1 cellular context compared by ENCODE assay signal in genomic region chr9:126556560-126557250, GRCh38.
TF ChIP-seq lines count a peak whose summit lies in the region.

No MANE protein-coding gene starts in this region.

TF ChIP-seq in GM23338, 12 proteins besides CTCF, POLR2A, EP300 and RAD21 (continued from another document):
- TF ChIP-seq, protein P1, sequence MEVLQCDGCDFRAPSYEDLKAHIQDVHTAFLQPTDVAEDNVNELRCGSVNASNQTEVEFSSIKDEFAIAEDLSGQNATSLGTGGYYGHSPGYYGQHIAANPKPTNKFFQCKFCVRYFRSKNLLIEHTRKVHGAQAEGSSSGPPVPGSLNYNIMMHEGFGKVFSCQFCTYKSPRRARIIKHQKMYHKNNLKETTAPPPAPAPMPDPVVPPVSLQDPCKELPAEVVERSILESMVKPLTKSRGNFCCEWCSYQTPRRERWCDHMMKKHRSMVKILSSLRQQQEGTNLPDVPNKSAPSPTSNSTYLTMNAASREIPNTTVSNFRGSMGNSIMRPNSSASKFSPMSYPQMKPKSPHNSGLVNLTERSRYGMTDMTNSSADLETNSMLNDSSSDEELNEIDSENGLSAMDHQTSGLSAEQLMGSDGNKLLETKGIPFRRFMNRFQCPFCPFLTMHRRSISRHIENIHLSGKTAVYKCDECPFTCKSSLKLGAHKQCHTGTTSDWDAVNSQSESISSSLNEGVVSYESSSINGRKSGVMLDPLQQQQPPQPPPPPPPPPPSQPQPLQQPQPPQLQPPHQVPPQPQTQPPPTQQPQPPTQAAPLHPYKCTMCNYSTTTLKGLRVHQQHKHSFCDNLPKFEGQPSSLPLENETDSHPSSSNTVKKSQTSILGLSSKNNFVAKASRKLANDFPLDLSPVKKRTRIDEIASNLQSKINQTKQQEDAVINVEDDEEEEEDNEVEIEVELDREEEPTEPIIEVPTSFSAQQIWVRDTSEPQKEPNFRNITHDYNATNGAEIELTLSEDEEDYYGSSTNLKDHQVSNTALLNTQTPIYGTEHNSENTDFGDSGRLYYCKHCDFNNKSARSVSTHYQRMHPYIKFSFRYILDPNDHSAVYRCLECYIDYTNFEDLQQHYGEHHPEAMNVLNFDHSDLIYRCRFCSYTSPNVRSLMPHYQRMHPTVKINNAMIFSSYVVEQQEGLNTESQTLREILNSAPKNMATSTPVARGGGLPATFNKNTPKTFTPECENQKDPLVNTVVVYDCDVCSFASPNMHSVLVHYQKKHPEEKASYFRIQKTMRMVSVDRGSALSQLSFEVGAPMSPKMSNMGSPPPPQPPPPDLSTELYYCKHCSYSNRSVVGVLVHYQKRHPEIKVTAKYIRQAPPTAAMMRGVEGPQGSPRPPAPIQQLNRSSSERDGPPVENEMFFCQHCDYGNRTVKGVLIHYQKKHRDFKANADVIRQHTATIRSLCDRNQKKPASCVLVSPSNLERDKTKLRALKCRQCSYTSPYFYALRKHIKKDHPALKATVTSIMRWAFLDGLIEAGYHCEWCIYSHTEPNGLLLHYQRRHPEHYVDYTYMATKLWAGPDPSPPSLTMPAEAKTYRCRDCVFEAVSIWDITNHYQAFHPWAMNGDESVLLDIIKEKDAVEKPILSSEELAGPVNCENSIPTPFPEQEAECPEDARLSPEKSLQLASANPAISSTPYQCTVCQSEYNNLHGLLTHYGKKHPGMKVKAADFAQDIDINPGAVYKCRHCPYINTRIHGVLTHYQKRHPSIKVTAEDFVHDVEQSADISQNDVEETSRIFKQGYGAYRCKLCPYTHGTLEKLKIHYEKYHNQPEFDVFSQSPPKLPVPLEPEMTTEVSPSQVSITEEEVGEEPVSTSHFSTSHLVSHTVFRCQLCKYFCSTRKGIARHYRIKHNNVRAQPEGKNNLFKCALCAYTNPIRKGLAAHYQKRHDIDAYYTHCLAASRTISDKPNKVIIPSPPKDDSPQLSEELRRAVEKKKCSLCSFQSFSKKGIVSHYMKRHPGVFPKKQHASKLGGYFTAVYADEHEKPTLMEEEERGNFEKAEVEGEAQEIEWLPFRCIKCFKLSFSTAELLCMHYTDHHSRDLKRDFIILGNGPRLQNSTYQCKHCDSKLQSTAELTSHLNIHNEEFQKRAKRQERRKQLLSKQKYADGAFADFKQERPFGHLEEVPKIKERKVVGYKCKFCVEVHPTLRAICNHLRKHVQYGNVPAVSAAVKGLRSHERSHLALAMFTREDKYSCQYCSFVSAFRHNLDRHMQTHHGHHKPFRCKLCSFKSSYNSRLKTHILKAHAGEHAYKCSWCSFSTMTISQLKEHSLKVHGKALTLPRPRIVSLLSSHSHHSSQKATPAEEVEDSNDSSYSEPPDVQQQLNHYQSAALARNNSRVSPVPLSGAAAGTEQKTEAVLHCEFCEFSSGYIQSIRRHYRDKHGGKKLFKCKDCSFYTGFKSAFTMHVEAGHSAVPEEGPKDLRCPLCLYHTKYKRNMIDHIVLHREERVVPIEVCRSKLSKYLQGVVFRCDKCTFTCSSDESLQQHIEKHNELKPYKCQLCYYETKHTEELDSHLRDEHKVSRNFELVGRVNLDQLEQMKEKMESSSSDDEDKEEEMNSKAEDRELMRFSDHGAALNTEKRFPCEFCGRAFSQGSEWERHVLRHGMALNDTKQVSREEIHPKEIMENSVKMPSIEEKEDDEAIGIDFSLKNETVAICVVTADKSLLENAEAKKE (CRISPR knock-in tag; IDR thresholded peaks at IDR 0.05) = no peak
- TF ChIP-seq, protein P2, sequence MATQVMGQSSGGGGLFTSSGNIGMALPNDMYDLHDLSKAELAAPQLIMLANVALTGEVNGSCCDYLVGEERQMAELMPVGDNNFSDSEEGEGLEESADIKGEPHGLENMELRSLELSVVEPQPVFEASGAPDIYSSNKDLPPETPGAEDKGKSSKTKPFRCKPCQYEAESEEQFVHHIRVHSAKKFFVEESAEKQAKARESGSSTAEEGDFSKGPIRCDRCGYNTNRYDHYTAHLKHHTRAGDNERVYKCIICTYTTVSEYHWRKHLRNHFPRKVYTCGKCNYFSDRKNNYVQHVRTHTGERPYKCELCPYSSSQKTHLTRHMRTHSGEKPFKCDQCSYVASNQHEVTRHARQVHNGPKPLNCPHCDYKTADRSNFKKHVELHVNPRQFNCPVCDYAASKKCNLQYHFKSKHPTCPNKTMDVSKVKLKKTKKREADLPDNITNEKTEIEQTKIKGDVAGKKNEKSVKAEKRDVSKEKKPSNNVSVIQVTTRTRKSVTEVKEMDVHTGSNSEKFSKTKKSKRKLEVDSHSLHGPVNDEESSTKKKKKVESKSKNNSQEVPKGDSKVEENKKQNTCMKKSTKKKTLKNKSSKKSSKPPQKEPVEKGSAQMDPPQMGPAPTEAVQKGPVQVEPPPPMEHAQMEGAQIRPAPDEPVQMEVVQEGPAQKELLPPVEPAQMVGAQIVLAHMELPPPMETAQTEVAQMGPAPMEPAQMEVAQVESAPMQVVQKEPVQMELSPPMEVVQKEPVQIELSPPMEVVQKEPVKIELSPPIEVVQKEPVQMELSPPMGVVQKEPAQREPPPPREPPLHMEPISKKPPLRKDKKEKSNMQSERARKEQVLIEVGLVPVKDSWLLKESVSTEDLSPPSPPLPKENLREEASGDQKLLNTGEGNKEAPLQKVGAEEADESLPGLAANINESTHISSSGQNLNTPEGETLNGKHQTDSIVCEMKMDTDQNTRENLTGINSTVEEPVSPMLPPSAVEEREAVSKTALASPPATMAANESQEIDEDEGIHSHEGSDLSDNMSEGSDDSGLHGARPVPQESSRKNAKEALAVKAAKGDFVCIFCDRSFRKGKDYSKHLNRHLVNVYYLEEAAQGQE (IDR thresholded peaks at IDR 0.05; ENCODE audit: unreplicated experiment) = no peak
- TF ChIP-seq EZH2 (IDR thresholded peaks at IDR 0.05; ENCODE audit: low read depth, unreplicated experiment) (no peak), STAT1 (IDR thresholded peaks at IDR 0.05; ENCODE audit: unreplicated experiment) (no peak), ZNF331 (CRISPR knock-in tag; IDR thresholded peaks at IDR 0.05; ENCODE audit: low read depth) (no peak)
- TF ChIP-seq, protein P3, sequence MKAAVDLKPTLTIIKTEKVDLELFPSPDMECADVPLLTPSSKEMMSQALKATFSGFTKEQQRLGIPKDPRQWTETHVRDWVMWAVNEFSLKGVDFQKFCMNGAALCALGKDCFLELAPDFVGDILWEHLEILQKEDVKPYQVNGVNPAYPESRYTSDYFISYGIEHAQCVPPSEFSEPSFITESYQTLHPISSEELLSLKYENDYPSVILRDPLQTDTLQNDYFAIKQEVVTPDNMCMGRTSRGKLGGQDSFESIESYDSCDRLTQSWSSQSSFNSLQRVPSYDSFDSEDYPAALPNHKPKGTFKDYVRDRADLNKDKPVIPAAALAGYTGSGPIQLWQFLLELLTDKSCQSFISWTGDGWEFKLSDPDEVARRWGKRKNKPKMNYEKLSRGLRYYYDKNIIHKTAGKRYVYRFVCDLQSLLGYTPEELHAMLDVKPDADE (IDR thresholded peaks at IDR 0.05) = no peak
